20 cellular contexts compared by ENCODE assay signal in the genomic region with DNA sequence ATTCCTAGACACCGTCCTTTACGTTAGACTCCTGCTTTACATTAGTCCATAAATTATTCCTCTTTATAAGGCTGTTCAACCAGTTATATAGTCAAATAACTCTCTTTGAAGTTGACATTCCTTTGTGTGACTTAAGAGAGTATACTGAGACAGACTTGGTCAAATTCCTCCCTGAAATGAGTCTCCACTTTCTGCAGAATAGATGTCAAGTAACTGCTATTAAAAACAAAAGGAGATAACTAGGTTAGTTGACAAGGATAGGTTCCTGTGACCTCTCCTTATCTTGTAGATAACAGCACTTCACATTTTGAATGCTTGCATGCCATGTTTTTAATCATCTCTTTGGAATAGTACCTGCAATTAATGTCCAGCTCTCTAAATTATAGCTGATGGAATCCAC. TPM values are rescaled to one million over a fixed set of nuclear protein-coding genes. Genes with fewer than 3 reads are reported as not detected.
"Had no signal": no experiment of that assay in that cellular context is flagged by ENCODE, and none has a peak within 500 bp of the region (broad histone marks: within the 10 kb centered on the region; RNA-seq: fewer than 3 reads in every experiment).

No MANE protein-coding gene starts in this region.

- H3K27me3 ChIP-seq: brain microvascular endothelial cell, upper lobe of left lung had no signal

- H3K36me3 Mint-ChIP-seq: activated naive CD8-positive, alpha-beta T cell treated with anti-CD3 and anti-CD28 coated beads for 36 hours; immature natural killer cell; naive B cell had no signal

- H3K36me3 ChIP-seq: brain microvascular endothelial cell, lower lobe of right lung, pancreas, upper lobe of left lung had no signal

- H3K4me3 ChIP-seq: lower lobe of right lung, pancreas, skin epidermis, upper lobe of left lung had no signal

- H3K27ac ChIP-seq: brain microvascular endothelial cell, foreskin keratinocyte, pancreas, skin epidermis, upper lobe of left lung had no signal

- ATAC-seq: activated T-cell treated with anti-CD3 and anti-CD28 coated beads, Interleukin-2, amount 50 U/mL, for 72 hours; foreskin keratinocyte; lower lobe of right lung; pancreas had no signal

- H3K9me3 ChIP-seq: lower lobe of right lung, pancreas, upper lobe of left lung had no signal

- H3K9me3 Mint-ChIP-seq: activated CD4-positive, alpha-beta T cell treated with anti-CD3 and anti-CD28 coated beads, Interleukin-2, amount 10 ng/mL, durations not matched to agents 24 days and 14 days; activated naive CD8-positive, alpha-beta T cell treated with anti-CD3 and anti-CD28 coated beads for 36 hours; activated T-cell treated with anti-CD3 and anti-CD28 coated beads, Interleukin-2, amount 50 U/mL, for 72 hours; naive B cell had no signal

- H3K27ac Mint-ChIP-seq: activated CD4-positive, alpha-beta T cell treated with anti-CD3 and anti-CD28 coated beads, Interleukin-2, amount 10 ng/mL, durations not matched to agents 24 days and 14 days; activated naive CD8-positive, alpha-beta T cell treated with anti-CD3 and anti-CD28 coated beads for 36 hours; activated T-cell treated with anti-CD3 and anti-CD28 coated beads, Interleukin-2, amount 50 U/mL, for 72 hours; immature natural killer cell; naive B cell had no signal

- H3K4me1 ChIP-seq: foreskin keratinocyte had no signal

- DNase-seq: activated CD4-positive, alpha-beta T cell treated with anti-CD3 and anti-CD28 coated beads, Interleukin-2, amount 10 ng/mL, durations not matched to agents 24 days and 14 days; activated CD4-positive, CD25-positive, alpha-beta regulatory T cell; activated CD8-positive, alpha-beta memory T cell treated with anti-CD3 and anti-CD28 coated beads, Interleukin-2, amount 50 U/mL, for 48 hours; activated naive CD8-positive, alpha-beta T cell treated with anti-CD3 and anti-CD28 coated beads for 36 hours; activated T-cell treated with anti-CD3 and anti-CD28 coated beads, Interleukin-2, amount 50 U/mL, for 72 hours; brain microvascular endothelial cell; effector memory CD4-positive, alpha-beta T cell; foreskin keratinocyte; glutamatergic neuron; immature natural killer cell; lower lobe of right lung; midbrain; naive B cell; pancreas; stimulated activated CD4-positive, alpha-beta T cell treated with anti-CD3 and anti-CD28 coated beads, Interleukin-4, amount 100 ng/mL, for 4 hours; stimulated activated CD8-positive, alpha-beta memory T cell treated with anti-CD3 and anti-CD28 coated beads, Interleukin-4, amount 100 ng/mL, for 48 hours; stimulated activated naive CD4-positive, alpha-beta T cell treated with Interleukin-2 at 50 U/mL for 16 hours; T-helper 2 cell; upper lobe of left lung had no signal

- H3K4me3 Mint-ChIP-seq: activated CD4-positive, alpha-beta T cell treated with anti-CD3 and anti-CD28 coated beads, Interleukin-2, amount 10 ng/mL, durations not matched to agents 24 days and 14 days; activated naive CD8-positive, alpha-beta T cell treated with anti-CD3 and anti-CD28 coated beads for 36 hours; activated T-cell treated with anti-CD3 and anti-CD28 coated beads, Interleukin-2, amount 50 U/mL, for 72 hours; immature natural killer cell; naive B cell had no signal

RNA-seq across cellular contexts. Expression of gene GUCY1A1, which starts 5.7 kb away (rescaled TPM):
- total RNA-seq: activated CD4-positive, alpha-beta T cell treated with anti-CD3 and anti-CD28 coated beads, Interleukin-2, amount 10 ng/mL, durations not matched to agents 24 days and 14 days had no signal
